ENCODE assay signal across 8 cellular contexts in the genomic region with DNA sequence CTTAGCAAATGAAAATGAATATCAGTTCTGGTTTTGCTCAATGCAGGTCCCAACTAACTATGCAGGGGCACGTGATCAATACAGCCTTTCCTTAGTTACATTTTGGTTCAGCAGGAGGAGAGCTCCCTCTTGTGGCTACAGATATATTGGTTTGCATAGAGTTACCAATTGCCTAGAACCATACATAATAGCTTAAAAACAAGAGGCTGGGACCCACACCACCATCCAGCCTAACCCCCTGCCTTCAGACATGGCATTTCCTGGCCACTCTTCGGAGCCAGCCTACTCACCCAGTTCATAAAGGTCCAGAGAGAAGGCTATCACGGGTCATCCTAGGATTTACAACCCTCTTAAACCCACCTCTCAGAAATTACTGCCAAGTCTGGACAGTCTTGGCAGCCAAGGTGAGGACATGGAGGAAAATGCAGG. TPM values are rescaled to one million over a fixed set of nuclear protein-coding genes. Genes with fewer than 3 reads are reported as not detected.
DNase-seq lines count a peak whose midpoint lies in the region; ATAC-seq and TF ChIP-seq lines count a peak whose summit lies in the region.

No MANE protein-coding gene starts in this region.

- H2BK20ac ChIP-seq in H9 (ENCODE audit: low read depth, low read length, poor library complexity, severe bottlenecking), result no peak overlapping the region

- no peak overlapping the region for H2AK5ac ChIP-seq in H9 (ENCODE audit: insufficient read length, low read length)

- no peak overlapping the region for H3K23ac ChIP-seq in H9 (ENCODE audit: insufficient read length, low read depth, low read length)

- peak overlapping the region; percentile 40 for H4K8ac ChIP-seq in H9 (replicated peaks; ENCODE audit: insufficient read length, low read depth, low read length)

- H3K27ac Mint-ChIP-seq in H9, result no peak overlapping the region
- H3K27ac Mint-ChIP-seq in activated T-cell treated with anti-CD3 and anti-CD28 coated beads, Interleukin-2, amount 50 U/mL, for 72 hours, result no peak overlapping the region

- H3K4me1 ChIP-seq in H9 (ENCODE audit: insufficient read depth, low read length) (no peaks in the 10 kb centered on the region), OCI-LY7 (ENCODE audit: insufficient read depth, low read length, poor library complexity, severe bottlenecking) (peaks cover 14% of the 10 kb centered on the region), foreskin keratinocyte (no peaks in the 10 kb centered on the region)

- WGBS in H9 (ENCODE audit: extremely low coverage, insufficient read length, low lambda C conversion rate), result no CpG with 5 or more reads among the region's 3 CpGs

- no peak overlapping the region for H3K18ac ChIP-seq in H9 (ENCODE audit: insufficient read length, low read depth, low read length)

- no peak overlapping the region for H3T11ph ChIP-seq in H9 (ENCODE audit: low read length)

- no peak overlapping the region for H2AFZ ChIP-seq in H9 (ENCODE audit: low read length)
- H2AFZ ChIP-seq in OCI-LY7 (ENCODE audit: low read length), result no peak overlapping the region

- H3K79me2 ChIP-seq in H9 (ENCODE audit: insufficient read depth, low read length), result no peaks in the 10 kb centered on the region
- no peaks in the 10 kb centered on the region; the same call in 1 of the 2 replicates for H3K79me2 ChIP-seq in OCI-LY7 (ENCODE audit: insufficient read depth, low read depth, low read length)

- POLR2A ChIA-PET in OCI-LY7 (lab: Charles Lee), result interaction anchor here (0.6 to 2.3 kb wide), 17 partner anchors 9 to 529 kb away, joined by 3 to 25 read pairs (median 3); partner anchors contain the start of genes CCDC93 and DDX18

- no peak overlapping the region for H2BK12ac ChIP-seq in H9 (ENCODE audit: insufficient read length, low read depth, low read length)

- intact Hi-C loops in OCI-LY7 (cut with micrococcal nuclease; ENCODE audit: unreplicated experiment), result loop anchor here (1.0 to 5.0 kb wide), 3 partner anchors 86 to 189 kb away; partner anchors contain the start of gene DDX18

- H4K20me1 ChIP-seq in H9 (ENCODE audit: control insufficient read depth, insufficient read depth, insufficient read length) (no peaks in the 10 kb centered on the region), OCI-LY7 (ENCODE audit: insufficient read depth, low read length) (no peaks in the 10 kb centered on the region)

- no peaks in the 10 kb centered on the region for H3K23me2 ChIP-seq in H9 (ENCODE audit: insufficient read length, low read depth, low read length, poor library complexity, severe bottlenecking)

- CTCF ChIA-PET in OCI-LY7 (lab: Charles Lee; ENCODE audit: unreplicated experiment), result interaction anchor here (0.6 to 2.3 kb wide), 16 partner anchors 9 to 190 kb away, joined by 3 to 31 read pairs (median 4); partner anchors contain the start of genes CCDC93 and DDX18

- no peak overlapping the region for H2BK5ac ChIP-seq in H9 (ENCODE audit: insufficient read length, low read length)

- H3K27me3 ChIP-seq in H9 (ENCODE audit: insufficient read depth, low read length) (no peaks in the 10 kb centered on the region), foreskin keratinocyte (no peaks in the 10 kb centered on the region)

- peak; percentile 66 for DNase-seq in activated effector memory CD4-positive, alpha-beta T cell treated with anti-CD3 and anti-CD28 coated beads, Interleukin-2, amount 50 U/mL, for 16 hours
- no peak for DNase-seq in activated effector memory CD4-positive, alpha-beta T cell treated with Interleukin-2 at 50 U/mL for 16 hours
- DNase-seq in H9 (peak; percentile 60), KG1 (lab: John Stamatoyannopoulos, UW) (peak; percentile 46), OCI-LY7 (ENCODE audit: low spot score) (peak; percentile 82), foreskin keratinocyte (peak in 1 of 2 donors; percentile 55), nucleus accumbens (lab: John Stamatoyannopoulos, UW) (peak in 40 of 56 donors; percentile 1 to 77 (median 29))
- DNase-seq in activated T-cell treated with anti-CD3 and anti-CD28 coated beads, Interleukin-2, amount 50 U/mL, for 72 hours, result peak; percentile 54 to 62

- no TSS peak for BruUV-seq in OCI-LY7 (replicated peaks; lab: Mats Ljungman, UMichigan)

- H3K36me3 Mint-ChIP-seq in H9 (ENCODE audit: insufficient read depth in 1 of 3, low read depth in 3 of 3), result peaks cover 11 to 51% (median 39%) of the 10 kb centered on the region in 3 experiments; a peak in 6 of 7 replicates
- peaks cover 4 to 38% of the 10 kb centered on the region in 2 donors for H3K36me3 Mint-ChIP-seq in activated T-cell treated with anti-CD3 and anti-CD28 coated beads, Interleukin-2, amount 50 U/mL, for 72 hours (ENCODE audit: insufficient read depth in 2 of 2)

- H4K91ac ChIP-seq in H9 (ENCODE audit: insufficient read length, low read depth, low read length), result no peak overlapping the region

- no peak overlapping the region; a peak in 1 of 5 replicates for H3K4me3 Mint-ChIP-seq in H9
- no peak overlapping the region for H3K4me3 Mint-ChIP-seq in activated T-cell treated with anti-CD3 and anti-CD28 coated beads, Interleukin-2, amount 50 U/mL, for 72 hours

- H3K79me1 ChIP-seq in H9 (ENCODE audit: insufficient read depth, low read depth, low read length, poor library complexity, severe bottlenecking), result no peaks in the 10 kb centered on the region

- TF ChIP-seq CTCF in H9 (conservative IDR thresholded peaks at IDR 0.05) (peak; percentile 89), OCI-LY7 (conservative IDR thresholded peaks at IDR 0.05; ENCODE audit: low read length) (peak; percentile 97), foreskin keratinocyte (conservative IDR thresholded peaks at IDR 0.05) (peak; percentile 93)

- H3K56ac ChIP-seq in H9 (ENCODE audit: insufficient read length, low read depth, low read length), result no peak overlapping the region

- H3K9me3 Mint-ChIP-seq in H9, result no peaks in the 10 kb centered on the region
- no peaks in the 10 kb centered on the region for H3K9me3 Mint-ChIP-seq in activated T-cell treated with anti-CD3 and anti-CD28 coated beads, Interleukin-2, amount 50 U/mL, for 72 hours

- no peaks in the 10 kb centered on the region for H3K9me2 ChIP-seq in OCI-LY7 (ENCODE audit: insufficient read depth, low read length)

- H2BK15ac ChIP-seq in H9 (ENCODE audit: low read depth, low read length), result no peak overlapping the region

- no peak overlapping the region for H2BK120ac ChIP-seq in H9 (ENCODE audit: low read depth, low read length, poor library complexity, severe bottlenecking)

- H3K9me3 ChIP-seq in H9 (ENCODE audit: control insufficient read depth, low read depth, low read length) (no peaks in the 10 kb centered on the region), OCI-LY7 (ENCODE audit: low read length) (no peaks in the 10 kb centered on the region)

- H3K4me2 ChIP-seq in H9 (ENCODE audit: insufficient read depth, insufficient read length, low read length), result no peak overlapping the region
- peak overlapping the region; percentile 3; the same call in 1 of the 2 replicates for H3K4me2 ChIP-seq in OCI-LY7 (ENCODE audit: low read length)

- no peaks in the 10 kb centered on the region for H3K27me3 Mint-ChIP-seq in H9 (ENCODE audit: low read depth)
- no peaks in the 10 kb centered on the region for H3K27me3 Mint-ChIP-seq in activated T-cell treated with anti-CD3 and anti-CD28 coated beads, Interleukin-2, amount 50 U/mL, for 72 hours (ENCODE audit: low read depth)

- no peak overlapping the region for H3K9ac ChIP-seq in H9 (ENCODE audit: extremely low read depth, insufficient read length, low read length)

- ATAC-seq in activated T-cell treated with anti-CD3 and anti-CD28 coated beads, Interleukin-2, amount 50 U/mL, for 72 hours (replicated peaks in 1 of 2), result peak; percentile 97 to 98
- ATAC-seq in foreskin keratinocyte, result peak; percentile 89

- H3K4me3 ChIP-seq in OCI-LY7 (ENCODE audit: low read depth, low read length, poor library complexity, severe bottlenecking), result no peak overlapping the region

- H3K4ac ChIP-seq in H9 (ENCODE audit: low read depth, low read length), result no peak overlapping the region

- H3K27ac ChIP-seq in H9 (ENCODE audit: insufficient read length, low read depth, low read length) (no peak overlapping the region), OCI-LY7 (ENCODE audit: low read depth, low read length, poor library complexity, severe bottlenecking) (no peak overlapping the region), foreskin keratinocyte (no peak overlapping the region)

- H3K36me3 ChIP-seq in OCI-LY7 (ENCODE audit: insufficient read depth, low read length), result peaks cover 95% of the 10 kb centered on the region

- H3K4me1 Mint-ChIP-seq in H9, result peaks cover 2 to 4% of the 10 kb centered on the region in 2 experiments; a peak in 3 of 4 replicates
- peaks cover 23% of the 10 kb centered on the region for H3K4me1 Mint-ChIP-seq in activated T-cell treated with anti-CD3 and anti-CD28 coated beads, Interleukin-2, amount 50 U/mL, for 72 hours (ENCODE audit: low read depth)

- no peak overlapping the region for H4K5ac ChIP-seq in H9 (ENCODE audit: insufficient read length, low read depth, low read length)

- no peak overlapping the region for H3K14ac ChIP-seq in H9 (ENCODE audit: insufficient read depth, low read length)

RNA-seq across cellular contexts. Expression of gene CCDC93, which starts 10.5 kb away (rescaled TPM):
- total RNA-seq in H9 (2021) (16.4 and 16.9 TPM in 2 replicates), OCI-LY7 (2022) (50.0 and 53.8 TPM in 2 replicates), foreskin keratinocyte (16.8 and 25.0 TPM in 2 replicates)
- 25.6 and 28.2 TPM in 2 replicates for total RNA-seq in OCI-LY7 (2014; rRNA removed; shearing (Covaris generic))
- total RNA-seq in activated T-cell treated with anti-CD3 and anti-CD28 coated beads, Interleukin-2, amount 50 U/mL, for 72 hours, result 10 to 100 TPM; 34.1 to 39.3 TPM
- polyA plus RNA-seq in foreskin keratinocyte, result 3.5 and 6.4 TPM in 2 replicates
